Comparison of ENCODE assay signal across 15 cellular contexts in genomic region chr1:27967884-27968466, GRCh38. TPM values are rescaled to one million over a fixed set of nuclear protein-coding genes. Genes with fewer than 3 reads are reported as not detected.
A peak's percentile ranks its signal among the peaks of the same experiment; 100 is the strongest.
DNase-seq lines count a peak whose midpoint lies in the region; ATAC-seq and TF ChIP-seq lines count a peak whose summit lies in the region.
"Had no signal": no experiment of that assay in that cellular context is flagged by ENCODE, and none has a peak within 500 bp of the region (broad histone marks: within the 10 kb centered on the region; RNA-seq: fewer than 3 reads in every experiment).

No MANE protein-coding gene starts in this region.

- peaks cover 7% of the 10 kb centered on the region for H3K4me1 ChIP-seq in HEK293 (ENCODE audit: control insufficient read depth, insufficient read depth, low read length)
- H3K4me1 ChIP-seq in neutrophil (ENCODE audit: control insufficient read depth in 1 of 2, insufficient read depth in 1 of 2, low read depth in 1 of 2, low read length in 1 of 2): peaks cover 5 to 7% of the 10 kb centered on the region in 2 experiments

- intact Hi-C loops in CD14-positive monocyte (cut with micrococcal nuclease): no loop called here

- H3K27me3 Mint-ChIP-seq in CD14-positive monocyte (ENCODE audit: low read depth in 3 of 3): no peaks in the 10 kb centered on the region

- no peak overlapping the region for H3K4me3 Mint-ChIP-seq in CD14-positive monocyte
- H3K4me3 Mint-ChIP-seq: T-helper 1 cell treated with Interleukin-12 subunit alpha and Interleukin-12 subunit beta and Interleukin-4 antibody, amounts not matched to agents 30 μg/mL and 1 μg/mL, for 36 hours had no signal

- CTCF ChIA-PET in HEK293 (lab: Yijun Ruan, JAX): interaction anchor here (0.7 to 2.3 kb wide), 6 partner anchors 9 to 959 kb away, joined by 3 to 9 read pairs (median 3); no protein-coding TSS in a partner anchor

- POLR2A ChIA-PET in HEK293 (lab: Yijun Ruan, JAX): interaction anchor here (1.3 kb wide), 1 partner anchor 8 kb away, joined by 6 read pairs; the partner anchor contains the start of gene XKR8

- ATAC-seq in GM19397 (IDR thresholded peaks at IDR 0.05; ENCODE audit: unreplicated experiment) (no peak), HG02885 (IDR thresholded peaks at IDR 0.05; ENCODE audit: poor library complexity, unreplicated experiment) (no peak)
- ATAC-seq: gastroesophageal sphincter had no signal

- H3K9me3 Mint-ChIP-seq in CD14-positive monocyte: no peaks in the 10 kb centered on the region
- H3K9me3 Mint-ChIP-seq: T-helper 1 cell treated with Interleukin-12 subunit alpha and Interleukin-12 subunit beta and Interleukin-4 antibody, amounts not matched to agents 30 μg/mL and 1 μg/mL, for 36 hours had no signal

- H3K9me3 ChIP-seq in HEK293 (ENCODE audit: control insufficient read depth, insufficient read depth, low read depth, low read length) (no peaks in the 10 kb centered on the region), neutrophil (no peaks in the 10 kb centered on the region)
- H3K9me3 ChIP-seq: gastroesophageal sphincter had no signal

- no peaks in the 10 kb centered on the region for H3K27me3 ChIP-seq in neutrophil
- H3K27me3 ChIP-seq: gastroesophageal sphincter had no signal

- H3K27ac Mint-ChIP-seq in CD14-positive monocyte: peak overlapping the region in 4 of 7 donors; percentile 58 to 86 (median 72)
- H3K27ac Mint-ChIP-seq: T-helper 1 cell treated with Interleukin-12 subunit alpha and Interleukin-12 subunit beta and Interleukin-4 antibody, amounts not matched to agents 30 μg/mL and 1 μg/mL, for 36 hours had no signal

- peaks cover 13% of the 10 kb centered on the region for H3K4me1 Mint-ChIP-seq in CD14-positive monocyte

- no peak for TF ChIP-seq CTCF in CD14-positive monocyte (IDR thresholded peaks at IDR 0.05)
- TF ChIP-seq CTCF in HEK293 (tag by site-specific recombination; IDR thresholded peaks at IDR 0.05): no peak
- no peak for TF ChIP-seq CTCF in choroid plexus epithelial cell (conservative IDR thresholded peaks at IDR 0.05; ENCODE audit: low read depth, low read length)
- no peak for TF ChIP-seq CTCF in neutrophil (IDR thresholded peaks at IDR 0.05)

- H3K27ac ChIP-seq in HEK293 (ENCODE audit: extremely low read depth, low read depth, low read length) (no peak overlapping the region), neutrophil (peak overlapping the region; percentile 51)
- H3K27ac ChIP-seq: C4-2B, HL-60 had no signal

- H3K36me3 ChIP-seq in HEK293 (ENCODE audit: control insufficient read depth in 2 of 2, insufficient read depth in 1 of 2, low read length in 2 of 2) (peaks cover 3 to 80% of the 10 kb centered on the region in 2 experiments; a peak in 2 of 3 replicates), neutrophil (peaks cover 73% of the 10 kb centered on the region)

- DNase-seq in CD14-positive monocyte (ENCODE audit: low spot score) (no peak), choroid plexus epithelial cell (ENCODE audit: low read depth) (peak; percentile 55), NCI-H1417 (lab: John Stamatoyannopoulos, UW) (no peak)
- no peak for DNase-seq in activated effector memory CD4-positive, alpha-beta T cell treated with anti-CD3 and anti-CD28 coated beads, Interleukin-2, amount 50 U/mL, for 16 hours
- DNase-seq: NCI-H2029 treated with DMSO at 0.1 percent for 48 hours; NCI-H774; stimulated activated CD4-positive, alpha-beta T cell treated with anti-CD3 and anti-CD28 coated beads, Interleukin-2, amount 100 ng/mL, for 48 hours had no signal

- peaks cover 77 to 81% of the 10 kb centered on the region in 2 donors for H3K36me3 Mint-ChIP-seq in CD14-positive monocyte

- H3K4me3 ChIP-seq in HEK293 (ENCODE audit: low read depth, low read length) (no peak overlapping the region), choroid plexus epithelial cell (ENCODE audit: low read depth, low read length) (no peak overlapping the region), neutrophil (ENCODE audit: low read depth in 1 of 2, low read length in 1 of 2) (no peak overlapping the region)
- H3K4me3 ChIP-seq: gastroesophageal sphincter had no signal

TF ChIP-seq in HEK293, 187 proteins besides CTCF, POLR2A, EP300 and RAD21:
- peak; percentile 65 for TF ChIP-seq ZIC2 (tag by site-specific recombination; IDR thresholded peaks at IDR 0.05)
- no peak for TF ChIP-seq ZNF544 (tag by site-specific recombination; IDR thresholded peaks at IDR 0.05)
TF ChIP-seq in HEK293: peak in this region for 1.

RNA-seq across cellular contexts. Expression of gene XKR8, which starts 8.2 kb away (rescaled TPM):
- polyA plus RNA-seq in CD14-positive monocyte: 10 to 100 TPM; 25.9 to 36.7 TPM

RNA-seq across cellular contexts. Expression of gene SMPDL3B, which starts 33.2 kb away (rescaled TPM):
- under 1 TPM in 1 of 2 donors, not detected in 1; 0.13 TPM for polyA plus RNA-seq in CD14-positive monocyte

RNA-seq across cellular contexts. Expression of gene RPA2, which starts 53.6 kb away (rescaled TPM):
- 100 to 1,000 TPM in 1 of 2 donors, 10 to 100 TPM in 1; 67.3 to 106 TPM for polyA plus RNA-seq in CD14-positive monocyte
